ENCODE assay signal across 32 cellular contexts in genomic region chr5:104652271-104652861, GRCh38.
DNase-seq lines count a peak whose midpoint lies in the region; ATAC-seq and TF ChIP-seq lines count a peak whose summit lies in the region.
"Had no signal": no experiment of that assay in that cellular context is flagged by ENCODE, and none has a peak within 500 bp of the region (broad histone marks: within the 10 kb centered on the region; RNA-seq: fewer than 3 reads in every experiment).

No MANE protein-coding gene starts in this region.

- H3K4me3 Mint-ChIP-seq in endodermal cell = no peak overlapping the region
- H3K4me3 Mint-ChIP-seq: CD4-positive, CD25-positive, alpha-beta regulatory T cell; nephron; T-cell had no signal

- no peak overlapping the region for H3K27ac ChIP-seq in endodermal cell (ENCODE audit: low read depth, low read length)
- H3K27ac ChIP-seq: A549, colonic mucosa, pancreas, thoracic aorta had no signal

- no peaks in the 10 kb centered on the region for H3K36me3 ChIP-seq in MG63
- no peaks in the 10 kb centered on the region for H3K36me3 ChIP-seq in endodermal cell (ENCODE audit: control insufficient read depth, insufficient read depth, low read length)
- H3K36me3 ChIP-seq: colonic mucosa, pancreas, thoracic aorta had no signal

- TF ChIP-seq CTCF in endodermal cell (conservative IDR thresholded peaks at IDR 0.05) = no peak

- no peaks in the 10 kb centered on the region for H3K27me3 ChIP-seq in MG63
- no peaks in the 10 kb centered on the region for H3K27me3 ChIP-seq in endodermal cell (ENCODE audit: control insufficient read depth, insufficient read depth, low read length, poor library complexity, severe bottlenecking)
- H3K27me3 ChIP-seq: colonic mucosa, pancreas had no signal

- H3K9me3 ChIP-seq in MG63 (peaks cover 9% of the 10 kb centered on the region), endodermal cell (ENCODE audit: control insufficient read depth, low read length) (no peaks in the 10 kb centered on the region)
- H3K9me3 ChIP-seq: colonic mucosa, mucosa of descending colon, pancreas had no signal

- H3K9ac ChIP-seq in endodermal cell (ENCODE audit: extremely low read depth, low read length, poor library complexity, severe bottlenecking) = no peak overlapping the region

- H3K4me1 ChIP-seq in endodermal cell (ENCODE audit: control insufficient read depth, insufficient read depth, low read length) = no peaks in the 10 kb centered on the region
- H3K4me1 ChIP-seq: A549, colonic mucosa, pancreas had no signal

- DNase-seq in ELF-1 (ENCODE audit: low read depth, low spot score) (peak; percentile 77), MG63 (peak; percentile 9), endodermal cell (peak; percentile 59), myocyte (ENCODE audit: low read depth) (peak; percentile 12), SHP77 (lab: John Stamatoyannopoulos, UW) (no peak), HCEC 1CT (no peak)
- DNase-seq in activated CD4-positive, alpha-beta T cell treated with anti-CD3 and anti-CD28 coated beads for 1 hour = no peak
- DNase-seq: activated CD4-positive, alpha-beta T cell treated with anti-CD3 and anti-CD28 coated beads, Interleukin-2, amount 50 U/mL, for 4 hours; activated CD4-positive, CD25-positive, alpha-beta regulatory T cell; activated gamma-delta T cell treated with Interleukin-2 at 50 U/mL for 16 hours; activated T-cell treated with anti-CD3 and anti-CD28 coated beads, Interleukin-2, amount 50 U/mL, for 48 hours; CD4-positive, CD25-positive, alpha-beta regulatory T cell; colonic mucosa; DMS79 treated with DMSO at 0.1 percent for 48 hours; effector CD4-positive, alpha-beta T cell; erythroblast; GF-D8; mucosa of descending colon; NCI-H1105; NCI-H2081 treated with DMSO at 0.1 percent for 48 hours; NCI-H345; NCI-H748 treated with DMSO at 0.1 percent for 48 hours; stimulated activated CD4-positive, alpha-beta T cell treated with anti-CD3 and anti-CD28 coated beads, Interleukin-1b, Interleukin-23, amount 100 ng/mL, for 48 hours; stimulated activated naive CD8-positive, alpha-beta T cell treated with anti-CD3 and anti-CD28 coated beads, Interleukin-15, Interleukin-2, amounts not matched to agents 100 U/mL and 50 U/mL, for 24 hours; T-cell had no signal

- no peak for ATAC-seq in GM18861 (IDR thresholded peaks at IDR 0.05; ENCODE audit: unreplicated experiment)
- ATAC-seq: A549; K562; mucosa of descending colon; pancreas; stimulated activated naive CD8-positive, alpha-beta T cell treated with anti-CD3 and anti-CD28 coated beads, Interleukin-15, Interleukin-2, amounts not matched to agents 100 U/mL and 50 U/mL, for 24 hours; T-cell had no signal

- H3K27me3 Mint-ChIP-seq in endodermal cell (ENCODE audit: insufficient read depth) = peaks cover 61% of the 10 kb centered on the region
- H3K27me3 Mint-ChIP-seq: CD4-positive, CD25-positive, alpha-beta regulatory T cell; T-cell had no signal

- H3K36me3 Mint-ChIP-seq in endodermal cell (ENCODE audit: low read depth) = no peaks in the 10 kb centered on the region
- H3K36me3 Mint-ChIP-seq: CD4-positive, CD25-positive, alpha-beta regulatory T cell; T-cell had no signal

- H3K4me1 Mint-ChIP-seq in endodermal cell = peaks cover 3% of the 10 kb centered on the region
- H3K4me1 Mint-ChIP-seq: CD4-positive, CD25-positive, alpha-beta regulatory T cell; nephron; T-cell had no signal

- 80 to 82% methylated on average over 1 to 5 of the region's 5 CpGs for WGBS in endodermal cell (ENCODE audit: insufficient coverage in 1 of 2, insufficient read length in 1 of 2), 2 experiments

- no peak overlapping the region for H3K4me3 ChIP-seq in MG63
- no peak overlapping the region for H3K4me3 ChIP-seq in endodermal cell (ENCODE audit: low read length)
- H3K4me3 ChIP-seq: A549, colonic mucosa, K562, lung, mucosa of descending colon, pancreas, thoracic aorta had no signal

- no peak overlapping the region for H3K27ac Mint-ChIP-seq in endodermal cell
- H3K27ac Mint-ChIP-seq: CD4-positive, CD25-positive, alpha-beta regulatory T cell; nephron; T-cell had no signal

- H3K9me3 Mint-ChIP-seq in endodermal cell = no peaks in the 10 kb centered on the region

Comparison
In these comparisons a context has a peak if more than half of its experiments do, and no peak if none do; other contexts are left out.
1. DNase-seq: peak in ELF-1 (single experiment), MG63 (single experiment), endodermal cell (single experiment) and myocyte (single experiment); none in SHP77 (0 of 2), HCEC 1CT (single experiment) and activated CD4-positive, alpha-beta T cell treated with anti-CD3 and anti-CD28 coated beads for 1 hour (single experiment).